ENCODE assay signal across 8 cellular contexts in genomic region chr17:80855968-80856862, GRCh38.
DNase-seq lines count a peak whose midpoint lies in the region; ATAC-seq, FAIRE-seq and TF ChIP-seq lines count a peak whose summit lies in the region.

No MANE protein-coding gene starts in this region.

- no peaks in the 10 kb centered on the region for H4K20me1 ChIP-seq in HepG2 (ENCODE audit: insufficient read depth, low read length)

- no TSS peak for BruUV-seq in HepG2 (replicated peaks; lab: Mats Ljungman, UMichigan)

- WGBS in HepG2 (ENCODE audit: low lambda C conversion rate): 97% methylated on average over 21 of the region's 21 CpGs

- no peak for TF ChIP-seq POLR2A in HepG2 (IDR thresholded peaks at IDR 0.05; ENCODE audit: insufficient read depth in 1 of 2, low read depth in 2 of 2, low read length in 2 of 2)

- TF ChIP-seq EP300 in HepG2 (IDR thresholded peaks at IDR 0.05; ENCODE audit: low read depth in 2 of 2, low read length in 2 of 2) (no peak), HepG2 (CRISPR knock-in tag; IDR thresholded peaks at IDR 0.05; ENCODE audit: borderline replicate concordance) (no peak)

- H3K9me3 ChIP-seq in T-helper 17 cell (ENCODE audit: control insufficient read depth, low read length, poor library complexity, severe bottlenecking) (no peaks in the 10 kb centered on the region), HepG2 (ENCODE audit: low read length) (no peaks in the 10 kb centered on the region)

- peaks cover 4% of the 10 kb centered on the region for H3K36me3 Mint-ChIP-seq in T-helper 17 cell (ENCODE audit: low read depth)

- peak; percentile 90 for DNase-seq in stimulated activated naive CD4-positive, alpha-beta T cell treated with Interleukin-2 at 50 U/mL for 16 hours (lab: John Stamatoyannopoulos, UW)
- DNase-seq in stimulated activated naive CD4-positive, alpha-beta T cell (lab: John Stamatoyannopoulos, UW): no peak
- DNase-seq in T-helper 17 cell (peak in 1 of 3 donors; percentile 55), amniotic stem cell (lab: John Stamatoyannopoulos, UW) (peak; percentile 96), HepG2 (ENCODE audit: low spot score) (peak; percentile 31), NCI-H2227 treated with DMSO at 0.1 percent for 48 hours (lab: John Stamatoyannopoulos, UW) (no peak)
- DNase-seq in stimulated activated CD8-positive, alpha-beta memory T cell treated with anti-CD3 and anti-CD28 coated beads, Interleukin-7, amount 100 ng/mL, for 24 hours (ENCODE audit: low read depth): peak; percentile 63

- H3K27ac Mint-ChIP-seq in T-helper 17 cell: peak overlapping the region; percentile 91

- CTCF ChIA-PET in HepG2 (lab: Yijun Ruan, JAX; ENCODE audit: low intra/inter-chr PET ratio, low total read pairs): no interaction called here

- FAIRE-seq in HepG2 (lab: Jason Lieb, UNC): no peak

- no peak overlapping the region for H3K4me2 ChIP-seq in HepG2 (ENCODE audit: low read depth, low read length)

- in situ Hi-C loops in HepG2 (cut with HindIII; ENCODE audit: extremely low pct_ligation_motif_present, low pct_unique_long_range_greater_than_20kb): no loop called here

- no peak overlapping the region for H3K9ac ChIP-seq in HepG2 (ENCODE audit: insufficient read depth, low read depth, low read length)

- no peak overlapping the region for H2AFZ ChIP-seq in HepG2 (ENCODE audit: low read length)

- H3K4me3 Mint-ChIP-seq in T-helper 17 cell: peak overlapping the region; percentile 28

- H3K27me3 Mint-ChIP-seq in T-helper 17 cell: no peaks in the 10 kb centered on the region

- no peaks in the 10 kb centered on the region for H3K27me3 ChIP-seq in HepG2 (ENCODE audit: control insufficient read depth in 1 of 2, insufficient read depth in 2 of 2, low read length in 2 of 2)

- intact Hi-C loops in HepG2 (cut with micrococcal nuclease; ENCODE audit: unreplicated experiment): no loop called here

- no peak overlapping the region for H3K4me3 ChIP-seq in HepG2 (replicated peaks in 1 of 3; ENCODE audit: insufficient read depth in 1 of 3, low read depth in 2 of 3, low read length in 3 of 3)

- H3K36me3 ChIP-seq in HepG2 (replicated peaks in 1 of 2; ENCODE audit: control insufficient read depth in 1 of 2, insufficient read depth in 2 of 2, low read length in 2 of 2): peaks cover 24 to 28% of the 10 kb centered on the region in 2 experiments

- no peak for TF ChIP-seq RAD21 in HepG2 (CRISPR knock-in tag; IDR thresholded peaks at IDR 0.05)

- TF ChIP-seq CTCF in HepG2 (CRISPR knock-in tag; IDR thresholded peaks at IDR 0.05): no peak

- H3K79me2 ChIP-seq in HepG2 (ENCODE audit: insufficient read depth, low read length): no peaks in the 10 kb centered on the region

- POLR2A ChIA-PET in HepG2 (lab: Yijun Ruan, JAX): no interaction called here

- peaks cover 33% of the 10 kb centered on the region for H3K4me1 Mint-ChIP-seq in T-helper 17 cell

- peaks cover 8% of the 10 kb centered on the region; the same call in 1 of the 2 replicates for H3K4me1 ChIP-seq in HepG2 (ENCODE audit: insufficient read depth, low read length)

- ATAC-seq in HG03196 (IDR thresholded peaks at IDR 0.05; ENCODE audit: unreplicated experiment): peak; percentile 77
- ATAC-seq in T-helper 17 cell: peak; percentile 96
- ATAC-seq in HepG2: no peak

- H3K27ac ChIP-seq in HepG2 (ENCODE audit: extremely low read length, insufficient read depth, low read length): no peak overlapping the region

TF ChIP-seq in HepG2, 621 proteins besides CTCF, POLR2A, EP300 and RAD21:
- peak; percentile 67 for TF ChIP-seq FOSL2 (CRISPR knock-in tag; IDR thresholded peaks at IDR 0.05)
- TF ChIP-seq HNF1B (CRISPR knock-in tag; IDR thresholded peaks at IDR 0.05): no peak
- no peak for TF ChIP-seq SP5 (CRISPR knock-in tag; IDR thresholded peaks at IDR 0.05; ENCODE audit: borderline replicate concordance, low read depth)

Comparison
In these comparisons a context has a peak if more than half of its experiments do, and no peak if none do; other contexts are left out.
1. DNase-seq: peak in stimulated activated naive CD4-positive, alpha-beta T cell treated with Interleukin-2 at 50 U/mL for 16 hours (single experiment), amniotic stem cell (single experiment), HepG2 (single experiment) and stimulated activated CD8-positive, alpha-beta memory T cell treated with anti-CD3 and anti-CD28 coated beads, Interleukin-7, amount 100 ng/mL, for 24 hours (single experiment); none in stimulated activated naive CD4-positive, alpha-beta T cell (0 of 6) and NCI-H2227 treated with DMSO at 0.1 percent for 48 hours (single experiment).